ENCODE assay signal across 8 cellular contexts in the genomic region with DNA sequence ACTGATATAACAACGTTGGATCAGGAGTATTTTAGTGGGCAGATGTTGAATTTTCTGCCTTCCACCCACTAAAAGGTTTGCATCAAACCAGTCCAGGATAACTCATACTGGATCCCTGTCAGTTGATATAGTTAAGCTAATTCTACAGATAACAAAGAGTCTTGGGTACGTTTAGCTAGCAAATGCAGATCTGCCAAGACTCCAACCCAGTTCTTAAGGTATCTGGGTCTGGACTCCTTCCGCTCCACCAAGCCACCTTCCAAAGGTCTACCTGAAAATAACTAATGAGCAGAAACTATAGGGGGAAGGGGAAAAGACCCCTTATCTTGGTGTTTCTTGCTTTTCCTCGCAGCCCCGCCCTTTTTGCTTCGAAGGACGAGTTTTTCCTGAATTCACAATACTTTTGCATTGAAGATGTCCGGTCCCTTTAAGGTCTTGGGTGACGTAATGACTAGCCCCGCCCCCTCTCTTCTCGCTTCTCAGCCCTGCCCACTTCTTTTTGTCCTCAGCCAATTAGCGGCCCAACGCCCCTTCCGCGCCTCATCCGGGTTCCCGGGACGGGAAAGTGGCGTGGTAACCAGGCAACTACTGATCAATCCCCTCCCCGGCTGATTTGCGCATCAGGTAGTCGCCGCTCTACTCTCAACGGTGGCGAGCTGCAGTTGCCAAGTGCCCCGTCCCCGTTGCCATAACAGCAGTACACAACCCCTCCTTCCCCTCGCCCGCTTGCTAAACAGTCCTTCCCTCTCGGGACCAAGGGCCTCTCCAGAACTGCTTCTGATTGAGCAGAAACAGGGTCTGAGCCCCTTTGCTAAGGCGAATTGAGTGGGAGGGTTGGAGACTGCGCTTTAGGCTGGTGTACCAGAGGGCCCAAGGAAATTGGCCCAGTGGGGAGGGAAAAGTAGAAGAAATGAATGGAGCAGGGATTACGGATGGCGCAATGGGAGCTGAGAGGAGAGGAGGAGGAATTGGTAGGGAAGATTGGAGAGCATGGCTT. TPM values are rescaled to one million over a fixed set of nuclear protein-coding genes. Genes with fewer than 3 reads are reported as not detected.
DNase-seq lines count a peak whose midpoint lies in the region; ATAC-seq and TF ChIP-seq lines count a peak whose summit lies in the region.

A gene with protein sequence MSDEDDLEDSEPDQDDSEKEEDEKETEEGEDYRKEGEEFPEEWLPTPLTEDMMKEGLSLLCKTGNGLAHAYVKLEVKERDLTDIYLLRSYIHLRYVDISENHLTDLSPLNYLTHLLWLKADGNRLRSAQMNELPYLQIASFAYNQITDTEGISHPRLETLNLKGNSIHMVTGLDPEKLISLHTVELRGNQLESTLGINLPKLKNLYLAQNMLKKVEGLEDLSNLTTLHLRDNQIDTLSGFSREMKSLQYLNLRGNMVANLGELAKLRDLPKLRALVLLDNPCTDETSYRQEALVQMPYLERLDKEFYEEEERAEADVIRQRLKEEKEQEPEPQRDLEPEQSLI (plus strand): TSS at position 543 of the 997 bp plus-strand sequence. CDS start 812 bp downstream, outside the sequence.

- H3K4me3 ChIP-seq in hepatocyte = peak within 1 kb of the TSS; percentile 56
- H3K4me3 ChIP-seq in rectal smooth muscle tissue (ENCODE audit: low read length) = peak within 1 kb of the TSS; percentile 99
- peak within 1 kb of the TSS; percentile 15 to 62 for H3K4me3 ChIP-seq in aorta (ENCODE audit: low read length in 2 of 2)

- H3K9me2 ChIP-seq in hepatocyte (replicated peaks; ENCODE audit: insufficient read depth) = no peaks in the 10 kb centered on the region

- H3K27me3 ChIP-seq in hepatocyte = no peaks in the 10 kb centered on the region
- H3K27me3 ChIP-seq in rectal smooth muscle tissue (ENCODE audit: control insufficient read depth, insufficient read depth, low read length) = no peaks in the 10 kb centered on the region
- H3K27me3 ChIP-seq in aorta (ENCODE audit: control insufficient read depth in 1 of 2, insufficient read depth in 2 of 2, low read length in 1 of 2) = no peaks in the 10 kb centered on the region

- H3K4me1 ChIP-seq in hepatocyte (ENCODE audit: insufficient read depth) = peaks cover 8% of the 10 kb centered on the region
- peaks cover 8% of the 10 kb centered on the region for H3K4me1 ChIP-seq in rectal smooth muscle tissue (ENCODE audit: control insufficient read depth, insufficient read depth, low read length)
- H3K4me1 ChIP-seq in aorta (ENCODE audit: control insufficient read depth in 1 of 2, insufficient read depth in 2 of 2, low read length in 2 of 2) = no peaks in the 10 kb centered on the region

- H3K27ac ChIP-seq in hepatocyte (peak within 1 kb of the TSS; percentile 74), rectal smooth muscle tissue (ENCODE audit: low read depth, low read length) (peak within 1 kb of the TSS; percentile 75), aorta (ENCODE audit: low read depth in 1 of 2, low read length in 2 of 2) (peak within 1 kb of the TSS in 1 of 2 donors; percentile 62)

- H3K36me3 ChIP-seq in hepatocyte (replicated peaks; ENCODE audit: insufficient read depth, low read depth) (no peaks in the 10 kb centered on the region), rectal smooth muscle tissue (ENCODE audit: control insufficient read depth, insufficient read depth, low read length) (no peaks in the 10 kb centered on the region), aorta (ENCODE audit: control insufficient read depth in 1 of 2, insufficient read depth in 2 of 2, low read length in 1 of 2) (no peaks in the 10 kb centered on the region)

- WGBS in hepatocyte (ENCODE audit: low lambda C conversion rate, missing lambda C conversion rate) = 6% methylated on average over 34 of the region's 34 CpGs
- WGBS in aorta, 2 donors = 4% methylated on average over 34 of the region's 34 CpGs

- H4K20me1 ChIP-seq in hepatocyte (ENCODE audit: insufficient read depth, poor library complexity, severe bottlenecking) = no peaks in the 10 kb centered on the region

- intact Hi-C loops in aorta (cut with DNase I) = no loop called here

- H3K9ac ChIP-seq in rectal smooth muscle tissue (ENCODE audit: low read length) = peak within 1 kb of the TSS; percentile 78

- H2AFZ ChIP-seq in hepatocyte = peak within 1 kb of the TSS; percentile 89

- H3K79me2 ChIP-seq in hepatocyte = no peaks in the 10 kb centered on the region

- TF ChIP-seq CTCF in hepatocyte (IDR thresholded peaks at IDR 0.05; ENCODE audit: poor library complexity) = no peak

- DNase-seq in NCI-H1930 (lab: John Stamatoyannopoulos, UW) = peak; percentile 98 to 99
- peak; percentile 98 for DNase-seq in T-helper 22 cell (ENCODE audit: low read depth)
- peak; percentile 98 for DNase-seq in astrocyte of the hippocampus (ENCODE audit: low read depth, low spot score)
- DNase-seq in hepatocyte (ENCODE audit: low spot score) = peak; percentile 98
- DNase-seq in aorta = peak; percentile 98 to 99

- H3K9me3 ChIP-seq in hepatocyte (ENCODE audit: low read depth) = no peaks in the 10 kb centered on the region
- no peaks in the 10 kb centered on the region for H3K9me3 ChIP-seq in aorta (ENCODE audit: control insufficient read depth, low read length)

- ATAC-seq in GM18502 (IDR thresholded peaks at IDR 0.05; ENCODE audit: poor library complexity, unreplicated experiment) = peak; percentile 95
- ATAC-seq in HG02938 (IDR thresholded peaks at IDR 0.05; ENCODE audit: unreplicated experiment) = peak; percentile 91
- ATAC-seq in aorta (ENCODE audit: low FRiP score) = peak; percentile 97

- H3K4me2 ChIP-seq in hepatocyte = peak within 1 kb of the TSS; percentile 88

RNA-seq across cellular contexts. Expression of the gene that starts here (rescaled TPM):
- total RNA-seq in hepatocyte (8.2 and 9.3 TPM in 2 replicates), aorta (10 to 100 TPM in 1 of 2 donors, 1 to 10 TPM in 1; 5.3 to 11.2 TPM)
- polyA plus RNA-seq in hepatocyte (9.9 and 12.9 TPM in 2 replicates), aorta (10 to 100 TPM; 16.8 to 20.8 TPM)

Comparison
In these comparisons a context has a peak if more than half of its experiments do, and no peak if none do; other contexts are left out.
1. H3K4me3 ChIP-seq: peak in every context shown above with its lines; median percentile 99 in rectal smooth muscle tissue; 56 in hepatocyte; 38 in aorta.